Comparison of ENCODE assay signal across 24 cellular contexts in genomic region chr2:172373761-172374160, GRCh38. TPM values are rescaled to one million over a fixed set of nuclear protein-coding genes. Genes with fewer than 3 reads are reported as not detected.
A peak's percentile ranks its signal among the peaks of the same experiment; 100 is the strongest.
DNase-seq lines count a peak whose midpoint lies in the region; ATAC-seq, FAIRE-seq and TF ChIP-seq lines count a peak whose summit lies in the region.
"Had no signal": no experiment of that assay in that cellular context is flagged by ENCODE, and none has a peak within 500 bp of the region (broad histone marks: within the 10 kb centered on the region; RNA-seq: fewer than 3 reads in every experiment).

No MANE protein-coding gene starts in this region.

- H3K4me1 ChIP-seq in liver (ENCODE audit: control insufficient read depth in 4 of 4, insufficient read depth in 4 of 4, low read length in 3 of 4) (peaks cover 3 to 31% (median 24%) of the 10 kb centered on the region in 4 donors), HepG2 (ENCODE audit: insufficient read depth, low read length) (peaks cover 16% of the 10 kb centered on the region), stomach (peaks cover 13 to 30% (median 25%) of the 10 kb centered on the region in 4 donors)
- H3K4me1 ChIP-seq: Caco-2, SJCRH30 had no signal

- DNase-seq in HepG2 (ENCODE audit: low spot score) (no peak), RWPE1 (ENCODE audit: low spot score) (peak; percentile 29), fibroblast of peridontal ligament (ENCODE audit: extremely low read depth) (peak; percentile 16), stomach (no peak), NCI-H2196 (lab: John Stamatoyannopoulos, UW; ENCODE audit: unreplicated experiment) (no peak)
- DNase-seq: activated CD4-positive, alpha-beta T cell treated with anti-CD3 and anti-CD28 coated beads for 48 hours; aorta; BE2C; Caco-2; erythroblast; kidney glomerular epithelial cell; mesenchymal stem cell; naive thymus-derived CD4-positive, alpha-beta T cell; NCI-H2081 treated with DMSO at 0.1 percent for 48 hours; NCI-H446 treated with DMSO at 0.1 percent for 48 hours; SJCRH30; stimulated activated CD4-positive, alpha-beta T cell treated with anti-CD3 and anti-CD28 coated beads, Interleukin-15, amount 100 ng/mL, for 24 hours; stimulated activated CD8-positive, alpha-beta memory T cell treated with anti-CD3 and anti-CD28 coated beads, Interleukin-4, amount 100 ng/mL, for 48 hours; T-helper 17 cell had no signal

- CTCF ChIA-PET in HepG2 (lab: Yijun Ruan, JAX; ENCODE audit: low intra/inter-chr PET ratio, low total read pairs) (no interaction called here), RWPE1 (lab: Yijun Ruan, JAX) (no interaction called here)

- WGBS in liver, result 69% methylated on average over 3 of the region's 3 CpGs
- WGBS in HepG2 (ENCODE audit: low lambda C conversion rate), result 40% methylated on average over 3 of the region's 3 CpGs
- 54 to 73% (median 72%) methylated on average over 3 of the region's 3 CpGs for WGBS in stomach, 5 donors

- H3K79me2 ChIP-seq in HepG2 (ENCODE audit: insufficient read depth, low read length), result no peaks in the 10 kb centered on the region

- H3K36me3 ChIP-seq in liver (ENCODE audit: control insufficient read depth in 4 of 4, insufficient read depth in 3 of 4, low read depth in 1 of 4, low read length in 3 of 4), result no peaks in the 10 kb centered on the region
- H3K36me3 ChIP-seq in HepG2 (replicated peaks in 1 of 2; ENCODE audit: control insufficient read depth in 1 of 2, insufficient read depth in 2 of 2, low read length in 2 of 2), result no peaks in the 10 kb centered on the region
- no peaks in the 10 kb centered on the region for H3K36me3 ChIP-seq in stomach
- H3K36me3 ChIP-seq: BE2C, HAP-1, SJCRH30 had no signal

- H3K27me3 ChIP-seq in liver (ENCODE audit: control insufficient read depth in 4 of 4, insufficient read depth in 4 of 4, low read length in 3 of 4), result no peaks in the 10 kb centered on the region
- no peaks in the 10 kb centered on the region for H3K27me3 ChIP-seq in HepG2 (ENCODE audit: control insufficient read depth in 1 of 2, insufficient read depth in 2 of 2, low read length in 2 of 2)
- H3K27me3 ChIP-seq in stomach, result no peaks in the 10 kb centered on the region
- H3K27me3 ChIP-seq: BE2C, SJCRH30 had no signal

- TF ChIP-seq CTCF in liver (IDR thresholded peaks at IDR 0.05; ENCODE audit: low read depth, low read length, missing input control) (no peak), HepG2 (CRISPR knock-in tag; IDR thresholded peaks at IDR 0.05) (no peak), RWPE1 (conservative IDR thresholded peaks at IDR 0.05; ENCODE audit: low read depth) (no peak), stomach (IDR thresholded peaks at IDR 0.05) (no peak)

- ATAC-seq in HepG2 (no peak), GM19397 (IDR thresholded peaks at IDR 0.05; ENCODE audit: unreplicated experiment) (no peak), GM19395 (IDR thresholded peaks at IDR 0.05; ENCODE audit: unreplicated experiment) (no peak)
- ATAC-seq: naive thymus-derived CD4-positive, alpha-beta T cell; T-helper 17 cell had no signal

- no peak overlapping the region for H3K4me2 ChIP-seq in HepG2 (ENCODE audit: low read depth, low read length)

- no peak for TF ChIP-seq EP300 in HepG2 (IDR thresholded peaks at IDR 0.05; ENCODE audit: low read depth in 2 of 2, low read length in 2 of 2)
- TF ChIP-seq EP300 in HepG2 (CRISPR knock-in tag; IDR thresholded peaks at IDR 0.05; ENCODE audit: borderline replicate concordance), result no peak
- TF ChIP-seq EP300 in stomach (IDR thresholded peaks at IDR 0.05), result no peak

- no peak for FAIRE-seq in HepG2 (lab: Jason Lieb, UNC)
- FAIRE-seq: GM18507 had no signal

- intact Hi-C loops in HepG2 (cut with micrococcal nuclease; ENCODE audit: unreplicated experiment) (no loop called here), stomach (cut with DNase I; ENCODE audit: low total_unique reads) (no loop called here)

- TF ChIP-seq POLR2A in HepG2 (IDR thresholded peaks at IDR 0.05; ENCODE audit: insufficient read depth in 1 of 2, low read depth in 2 of 2, low read length in 2 of 2) (no peak), stomach (IDR thresholded peaks at IDR 0.05) (no peak)

- BruUV-seq in HepG2 (replicated peaks; lab: Mats Ljungman, UMichigan), result no TSS peak

- no peak overlapping the region for H3K4me3 ChIP-seq in liver (ENCODE audit: low read depth in 1 of 3, low read length in 3 of 3)
- no peak overlapping the region for H3K4me3 ChIP-seq in HepG2 (replicated peaks in 1 of 3; ENCODE audit: insufficient read depth in 1 of 3, low read depth in 2 of 3, low read length in 3 of 3)
- no peak overlapping the region for H3K4me3 ChIP-seq in stomach
- H3K4me3 ChIP-seq: HAP-1, SJCRH30 had no signal

- in situ Hi-C loops in HepG2 (cut with HindIII; ENCODE audit: extremely low pct_ligation_motif_present, low pct_unique_long_range_greater_than_20kb), result no loop called here

- H3K9me3 ChIP-seq in liver (ENCODE audit: control insufficient read depth in 4 of 4, low read length in 3 of 4) (no peaks in the 10 kb centered on the region), HepG2 (ENCODE audit: low read length) (peaks cover 10% of the 10 kb centered on the region; the same call in 1 of the 2 replicates), stomach (peaks cover 0 to 9% (median 2%) of the 10 kb centered on the region in 4 donors)
- H3K9me3 ChIP-seq: BE2C, HAP-1 had no signal

- no peak overlapping the region for H3K9ac ChIP-seq in liver (ENCODE audit: low read depth in 1 of 2, low read length in 2 of 2)
- no peak overlapping the region for H3K9ac ChIP-seq in HepG2 (ENCODE audit: insufficient read depth, low read depth, low read length)

- POLR2A ChIA-PET in HepG2 (lab: Yijun Ruan, JAX), result no interaction called here
- POLR2A ChIA-PET in RWPE1 (lab: Yijun Ruan, JAX; ENCODE audit: low non-redundant PET), result no interaction called here

- H4K20me1 ChIP-seq in HepG2 (ENCODE audit: insufficient read depth, low read length), result no peaks in the 10 kb centered on the region

- H2AFZ ChIP-seq in HepG2 (ENCODE audit: low read length), result no peak overlapping the region

- H3K27ac ChIP-seq in liver (ENCODE audit: low read depth in 1 of 2, low read length in 2 of 2), result peak overlapping the region; percentile 87 to 88
- no peak overlapping the region for H3K27ac ChIP-seq in HepG2 (ENCODE audit: extremely low read length, insufficient read depth, low read length)
- no peak overlapping the region for H3K27ac ChIP-seq in RWPE1
- peak overlapping the region; percentile 74 to 80 (median 77) for H3K27ac ChIP-seq in stomach
- H3K27ac ChIP-seq: SJCRH30 had no signal

- TF ChIP-seq RAD21 in liver (IDR thresholded peaks at IDR 0.05) (no peak), HepG2 (CRISPR knock-in tag; IDR thresholded peaks at IDR 0.05) (no peak)

TF ChIP-seq in liver, 16 proteins besides CTCF, POLR2A, EP300 and RAD21 (continues in another document):
- TF ChIP-seq ATF3 (IDR thresholded peaks at IDR 0.05) (no peak), SP1 (IDR thresholded peaks at IDR 0.05) (no peak), JUND (IDR thresholded peaks at IDR 0.05) (no peak), YY1 (IDR thresholded peaks at IDR 0.05) (no peak)

TF ChIP-seq in HepG2, 621 proteins besides CTCF, POLR2A, EP300 and RAD21:
- TF ChIP-seq ZFP36L2 (CRISPR knock-in tag; IDR thresholded peaks at IDR 0.05) (no peak), RBAK (CRISPR knock-in tag; IDR thresholded peaks at IDR 0.05) (no peak), NCOR1 (IDR thresholded peaks at IDR 0.05; ENCODE audit: borderline replicate concordance, low read length) (no peak), ZNF260 (CRISPR knock-in tag; IDR thresholded peaks at IDR 0.05; ENCODE audit: borderline replicate concordance, low read depth) (no peak), ZNF180 (CRISPR knock-in tag; IDR thresholded peaks at IDR 0.05; ENCODE audit: borderline replicate concordance, low read depth) (no peak), ZNF431 (CRISPR knock-in tag; IDR thresholded peaks at IDR 0.05; ENCODE audit: borderline replicate concordance, low read depth) (no peak), ATM (IDR thresholded peaks at IDR 0.05; ENCODE audit: borderline replicate concordance) (no peak)

RNA-seq across cellular contexts. Expression of gene ITGA6, which starts 53.6 kb away (rescaled TPM):
- 10 to 100 TPM; 15.6 to 21.6 TPM for total RNA-seq in liver
- polyA plus RNA-seq in liver, result 1 to 10 TPM; 5.8 to 7.3 TPM
- total RNA-seq in HepG2 (2016; rRNA removed; fragmentation: Illumina TruSeq; extraction: Trizol), result 49.6 and 92.5 TPM in 2 replicates
- total RNA-seq in HepG2 (2016; cell fraction: cytosol; rRNA removed; fragmentation: Illumina TruSeq; extraction: Trizol; ENCODE audit: low read depth), result 4.0 and 7.3 TPM in 2 replicates
- 46.0 and 93.0 TPM in 2 replicates for total RNA-seq in HepG2 (2016; cell fraction: insoluble cytoplasmic fraction; rRNA removed; fragmentation: Illumina TruSeq; extraction: Trizol)
- total RNA-seq in HepG2 (2016; cell fraction: membrane; rRNA removed; fragmentation: Illumina TruSeq; extraction: Trizol), result 20.1 and 25.4 TPM in 2 replicates
- total RNA-seq in HepG2 (2016; cell fraction: nucleus; rRNA removed; fragmentation: Illumina TruSeq; extraction: Trizol), result 132 and 146 TPM in 2 replicates
- polyA plus RNA-seq in HepG2 (2011; rRNA removed), result 21.6 and 24.0 TPM in 2 replicates
- 12.2 and 19.7 TPM in 2 replicates for polyA plus RNA-seq in HepG2 (2011; cell fraction: cytosol; rRNA removed)
- polyA plus RNA-seq in HepG2 (2011; cell fraction: nucleus; rRNA removed), result 24.5 and 30.3 TPM in 2 replicates
- polyA plus RNA-seq in HepG2 (2012), result 55.3 and 56.2 TPM in 2 replicates
- 2.1 TPM in 2 replicates for polyA plus RNA-seq in HepG2 (2016; cell fraction: cytosol; fragmentation: Illumina TruSeq; extraction: Trizol; ENCODE audit: low read depth)
- polyA plus RNA-seq in HepG2 (2016; cell fraction: insoluble cytoplasmic fraction; fragmentation: Illumina TruSeq; extraction: Trizol; ENCODE audit: low read depth), result 27.1 and 28.5 TPM in 2 replicates
- polyA plus RNA-seq in HepG2 (2016; cell fraction: membrane; fragmentation: Illumina TruSeq; extraction: Trizol; ENCODE audit: low read depth), result 5.3 and 7.3 TPM in 2 replicates
- polyA plus RNA-seq in HepG2 (2016; cell fraction: nucleus; fragmentation: Illumina TruSeq; extraction: Trizol; ENCODE audit: insufficient read depth, low read depth), result 118 and 128 TPM in 2 replicates
- 8.5 and 31.2 TPM in 2 replicates for polyA minus RNA-seq in HepG2 (2011; rRNA and poly(A)+ RNA removed; ENCODE audit: low replicate concordance)
- 32.7 and 35.0 TPM in 2 replicates for polyA minus RNA-seq in HepG2 (2011; cell fraction: cytosol; rRNA and poly(A)+ RNA removed)
- 106 and 110 TPM in 2 replicates for polyA minus RNA-seq in HepG2 (2011; cell fraction: nucleus; rRNA and poly(A)+ RNA removed)
- total RNA-seq in stomach, result 100 to 1,000 TPM in 3 of 5 donors, 10 to 100 TPM in 2; 20.4 to 391 (median 212) TPM
- 10 to 100 TPM; 10.7 to 19.5 (median 18.4) TPM for polyA plus RNA-seq in stomach

Comparison
In these comparisons a context has a peak if more than half of its experiments do, and no peak if none do; other contexts are left out.
1. H3K27ac ChIP-seq: peak in liver (2 of 2) and stomach (5 of 5); none in HepG2 (single experiment) and RWPE1 (single experiment).
2. DNase-seq: peak in RWPE1 (single experiment) and fibroblast of peridontal ligament (single experiment); none in HepG2 (single experiment), stomach (single experiment) and NCI-H2196 (single experiment).